In the genomic region with DNA sequence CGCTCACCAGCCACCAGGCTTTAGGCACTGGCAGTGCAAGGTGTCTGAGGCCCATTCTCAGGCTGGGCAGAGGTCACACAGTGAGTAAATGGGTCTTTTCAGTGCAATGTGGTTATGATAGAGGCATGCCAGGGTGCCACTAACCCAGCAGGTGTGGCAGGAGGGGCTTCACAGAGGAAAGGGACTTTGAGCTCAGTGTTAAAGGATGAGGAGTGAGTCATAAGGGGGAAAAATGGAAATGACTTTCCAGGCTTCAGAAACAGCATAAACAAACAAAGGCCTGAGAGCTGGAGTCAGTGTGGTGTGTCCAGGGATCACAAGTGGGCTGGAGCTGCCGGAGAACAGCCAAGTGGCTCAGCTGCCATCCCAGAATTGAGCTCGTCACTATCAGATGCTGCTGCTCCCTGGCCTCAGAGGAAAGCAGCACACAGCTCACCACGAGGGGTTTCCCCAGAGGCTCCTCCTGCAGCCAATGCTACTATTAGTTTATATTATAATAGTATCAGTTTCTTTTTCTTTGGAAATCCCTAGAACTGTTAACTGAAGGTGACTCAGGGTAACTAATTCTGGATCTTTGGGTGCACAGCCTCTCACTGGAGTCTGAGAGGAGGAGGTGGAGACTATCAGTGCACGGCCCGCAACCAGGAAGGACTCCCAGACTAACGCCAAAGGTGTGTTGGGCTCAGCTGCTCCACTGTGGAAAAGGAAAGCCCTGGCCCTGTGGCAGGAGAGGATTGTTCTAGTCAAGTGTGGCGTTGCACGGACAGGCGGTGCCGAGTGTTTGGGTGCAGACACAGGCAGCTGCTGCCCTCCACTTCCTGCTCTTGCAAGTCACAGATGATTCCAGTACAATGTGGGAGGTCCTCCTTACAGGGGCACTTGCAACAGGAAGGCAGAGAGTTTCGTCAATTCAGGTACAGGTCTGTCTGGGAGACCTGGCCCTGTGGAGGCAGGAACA, we compare ENCODE assay signal across 1 cellular context.
TF ChIP-seq lines count a peak whose summit lies in the region.

No MANE protein-coding gene starts in this region.

TF ChIP-seq in HepG2, 621 proteins besides CTCF, POLR2A, EP300 and RAD21 (continued from another document and continues in another):
- TF ChIP-seq, protein P1, sequence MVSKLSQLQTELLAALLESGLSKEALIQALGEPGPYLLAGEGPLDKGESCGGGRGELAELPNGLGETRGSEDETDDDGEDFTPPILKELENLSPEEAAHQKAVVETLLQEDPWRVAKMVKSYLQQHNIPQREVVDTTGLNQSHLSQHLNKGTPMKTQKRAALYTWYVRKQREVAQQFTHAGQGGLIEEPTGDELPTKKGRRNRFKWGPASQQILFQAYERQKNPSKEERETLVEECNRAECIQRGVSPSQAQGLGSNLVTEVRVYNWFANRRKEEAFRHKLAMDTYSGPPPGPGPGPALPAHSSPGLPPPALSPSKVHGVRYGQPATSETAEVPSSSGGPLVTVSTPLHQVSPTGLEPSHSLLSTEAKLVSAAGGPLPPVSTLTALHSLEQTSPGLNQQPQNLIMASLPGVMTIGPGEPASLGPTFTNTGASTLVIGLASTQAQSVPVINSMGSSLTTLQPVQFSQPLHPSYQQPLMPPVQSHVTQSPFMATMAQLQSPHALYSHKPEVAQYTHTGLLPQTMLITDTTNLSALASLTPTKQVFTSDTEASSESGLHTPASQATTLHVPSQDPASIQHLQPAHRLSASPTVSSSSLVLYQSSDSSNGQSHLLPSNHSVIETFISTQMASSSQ (IDR thresholded peaks at IDR 0.05; ENCODE audit: low read depth) = no peak
- TF ChIP-seq, protein P1 (CRISPR knock-in tag; IDR thresholded peaks at IDR 0.05; ENCODE audit: borderline replicate concordance) = 0 out of 2 replicates have a peak, but pooled peaks have one; percentile 29
- TF ChIP-seq, protein P2, sequence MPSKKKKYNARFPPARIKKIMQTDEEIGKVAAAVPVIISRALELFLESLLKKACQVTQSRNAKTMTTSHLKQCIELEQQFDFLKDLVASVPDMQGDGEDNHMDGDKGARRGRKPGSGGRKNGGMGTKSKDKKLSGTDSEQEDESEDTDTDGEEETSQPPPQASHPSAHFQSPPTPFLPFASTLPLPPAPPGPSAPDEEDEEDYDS (CRISPR knock-in tag; IDR thresholded peaks at IDR 0.05) = no peak
- TF ChIP-seq IKZF4 (CRISPR knock-in tag; IDR thresholded peaks at IDR 0.05; ENCODE audit: borderline replicate concordance, low read depth, not compliant biosample characterization) = no peak
- TF ChIP-seq ZNF468 (CRISPR knock-in tag; IDR thresholded peaks at IDR 0.05) = no peak
- peak; percentile 39; the same call in 1 of the 2 replicates for TF ChIP-seq ZMYM4 (CRISPR knock-in tag; IDR thresholded peaks at IDR 0.05)
- peak; percentile 35 for TF ChIP-seq ASH2L (IDR thresholded peaks at IDR 0.05; ENCODE audit: insufficient read length, low read depth, low read length)
- TF ChIP-seq ZNF230 (CRISPR knock-in tag; IDR thresholded peaks at IDR 0.05) = 0 out of 2 replicates have a peak, but pooled peaks have one; percentile 57
- TF ChIP-seq ZNF567 (CRISPR knock-in tag; IDR thresholded peaks at IDR 0.05; ENCODE audit: borderline replicate concordance) = no peak
- no peak for TF ChIP-seq CENPT (CRISPR knock-in tag; IDR thresholded peaks at IDR 0.05; ENCODE audit: low read depth)
- no peak for TF ChIP-seq ZNF138 (CRISPR knock-in tag; IDR thresholded peaks at IDR 0.05; ENCODE audit: low read depth)
- peak; percentile 91 for TF ChIP-seq FOSL1 (CRISPR knock-in tag; IDR thresholded peaks at IDR 0.05; ENCODE audit: borderline replicate concordance)
- TF ChIP-seq SOX6 (IDR thresholded peaks at IDR 0.05) = no peak
- peak; percentile 56 for TF ChIP-seq SOX6 (CRISPR knock-in tag; IDR thresholded peaks at IDR 0.05)
- no peak for TF ChIP-seq EHMT2 (IDR thresholded peaks at IDR 0.05; ENCODE audit: borderline replicate concordance, low read depth, low read length)
- TF ChIP-seq ZNF30 (CRISPR knock-in tag; IDR thresholded peaks at IDR 0.05) = no peak
- TF ChIP-seq YY1 (IDR thresholded peaks at IDR 0.05; ENCODE audit: insufficient read depth, insufficient replicate concordance, low read depth, low read length) = peak; percentile 22
- no peak for TF ChIP-seq ZNF790 (CRISPR knock-in tag; IDR thresholded peaks at IDR 0.05; ENCODE audit: borderline replicate concordance)
- peak; percentile 45; the same call in 1 of the 2 replicates for TF ChIP-seq ZMYM3 (CRISPR knock-in tag; IDR thresholded peaks at IDR 0.05)
- no peak for TF ChIP-seq SATB2 (CRISPR knock-in tag; IDR thresholded peaks at IDR 0.05)
- TF ChIP-seq ATM (IDR thresholded peaks at IDR 0.05; ENCODE audit: borderline replicate concordance) = no peak
- TF ChIP-seq NR3C1 (CRISPR knock-in tag; IDR thresholded peaks at IDR 0.05) = no peak
- TF ChIP-seq SOX5 (CRISPR knock-in tag; IDR thresholded peaks at IDR 0.05; ENCODE audit: borderline replicate concordance) = peak; percentile 69; the same call in 1 of the 2 replicates
- no peak for TF ChIP-seq KLF6 (CRISPR knock-in tag; IDR thresholded peaks at IDR 0.05)
- no peak for TF ChIP-seq ZNF441 (CRISPR knock-in tag; IDR thresholded peaks at IDR 0.05; ENCODE audit: borderline replicate concordance)
- no peak for TF ChIP-seq NFE2L2 (IDR thresholded peaks at IDR 0.05; ENCODE audit: low read length)
- TF ChIP-seq, protein P3, sequence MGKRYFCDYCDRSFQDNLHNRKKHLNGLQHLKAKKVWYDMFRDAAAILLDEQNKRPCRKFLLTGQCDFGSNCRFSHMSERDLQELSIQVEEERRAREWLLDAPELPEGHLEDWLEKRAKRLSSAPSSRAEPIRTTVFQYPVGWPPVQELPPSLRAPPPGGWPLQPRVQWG (CRISPR knock-in tag; IDR thresholded peaks at IDR 0.05; ENCODE audit: borderline replicate concordance, low read depth) = no peak
- no peak for TF ChIP-seq ZNF101 (CRISPR knock-in tag; IDR thresholded peaks at IDR 0.05; ENCODE audit: borderline replicate concordance, low read depth)
- no peak for TF ChIP-seq ZNF737 (CRISPR knock-in tag; IDR thresholded peaks at IDR 0.05; ENCODE audit: borderline replicate concordance)
- no peak for TF ChIP-seq MAFK (conservative IDR thresholded peaks at IDR 0.05 in 1 of 2, IDR thresholded peaks at IDR 0.05 in 1 of 2; ENCODE audit: low read length in 2 of 2)
- no peak for TF ChIP-seq WIZ (CRISPR knock-in tag; IDR thresholded peaks at IDR 0.05)
- TF ChIP-seq, protein P4, sequence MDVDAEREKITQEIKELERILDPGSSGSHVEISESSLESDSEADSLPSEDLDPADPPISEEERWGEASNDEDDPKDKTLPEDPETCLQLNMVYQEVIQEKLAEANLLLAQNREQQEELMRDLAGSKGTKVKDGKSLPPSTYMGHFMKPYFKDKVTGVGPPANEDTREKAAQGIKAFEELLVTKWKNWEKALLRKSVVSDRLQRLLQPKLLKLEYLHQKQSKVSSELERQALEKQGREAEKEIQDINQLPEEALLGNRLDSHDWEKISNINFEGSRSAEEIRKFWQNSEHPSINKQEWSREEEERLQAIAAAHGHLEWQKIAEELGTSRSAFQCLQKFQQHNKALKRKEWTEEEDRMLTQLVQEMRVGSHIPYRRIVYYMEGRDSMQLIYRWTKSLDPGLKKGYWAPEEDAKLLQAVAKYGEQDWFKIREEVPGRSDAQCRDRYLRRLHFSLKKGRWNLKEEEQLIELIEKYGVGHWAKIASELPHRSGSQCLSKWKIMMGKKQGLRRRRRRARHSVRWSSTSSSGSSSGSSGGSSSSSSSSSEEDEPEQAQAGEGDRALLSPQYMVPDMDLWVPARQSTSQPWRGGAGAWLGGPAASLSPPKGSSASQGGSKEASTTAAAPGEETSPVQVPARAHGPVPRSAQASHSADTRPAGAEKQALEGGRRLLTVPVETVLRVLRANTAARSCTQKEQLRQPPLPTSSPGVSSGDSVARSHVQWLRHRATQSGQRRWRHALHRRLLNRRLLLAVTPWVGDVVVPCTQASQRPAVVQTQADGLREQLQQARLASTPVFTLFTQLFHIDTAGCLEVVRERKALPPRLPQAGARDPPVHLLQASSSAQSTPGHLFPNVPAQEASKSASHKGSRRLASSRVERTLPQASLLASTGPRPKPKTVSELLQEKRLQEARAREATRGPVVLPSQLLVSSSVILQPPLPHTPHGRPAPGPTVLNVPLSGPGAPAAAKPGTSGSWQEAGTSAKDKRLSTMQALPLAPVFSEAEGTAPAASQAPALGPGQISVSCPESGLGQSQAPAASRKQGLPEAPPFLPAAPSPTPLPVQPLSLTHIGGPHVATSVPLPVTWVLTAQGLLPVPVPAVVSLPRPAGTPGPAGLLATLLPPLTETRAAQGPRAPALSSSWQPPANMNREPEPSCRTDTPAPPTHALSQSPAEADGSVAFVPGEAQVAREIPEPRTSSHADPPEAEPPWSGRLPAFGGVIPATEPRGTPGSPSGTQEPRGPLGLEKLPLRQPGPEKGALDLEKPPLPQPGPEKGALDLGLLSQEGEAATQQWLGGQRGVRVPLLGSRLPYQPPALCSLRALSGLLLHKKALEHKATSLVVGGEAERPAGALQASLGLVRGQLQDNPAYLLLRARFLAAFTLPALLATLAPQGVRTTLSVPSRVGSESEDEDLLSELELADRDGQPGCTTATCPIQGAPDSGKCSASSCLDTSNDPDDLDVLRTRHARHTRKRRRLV (CRISPR knock-in tag; IDR thresholded peaks at IDR 0.05) = no peak
- TF ChIP-seq, protein P5, sequence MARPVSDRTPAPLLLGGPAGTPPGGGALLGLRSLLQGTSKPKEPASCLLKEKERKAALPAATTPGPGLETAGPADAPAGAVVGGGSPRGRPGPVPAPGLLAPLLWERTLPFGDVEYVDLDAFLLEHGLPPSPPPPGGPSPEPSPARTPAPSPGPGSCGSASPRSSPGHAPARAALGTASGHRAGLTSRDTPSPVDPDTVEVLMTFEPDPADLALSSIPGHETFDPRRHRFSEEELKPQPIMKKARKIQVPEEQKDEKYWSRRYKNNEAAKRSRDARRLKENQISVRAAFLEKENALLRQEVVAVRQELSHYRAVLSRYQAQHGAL (CRISPR knock-in tag; IDR thresholded peaks at IDR 0.05; ENCODE audit: not compliant biosample characterization) = no peak
- no peak for TF ChIP-seq ZNF589 (CRISPR knock-in tag; conservative IDR thresholded peaks at IDR 0.05)
- TF ChIP-seq RFX3 (CRISPR knock-in tag; IDR thresholded peaks at IDR 0.05) = no peak
- no peak for TF ChIP-seq NAIF1 (CRISPR knock-in tag; IDR thresholded peaks at IDR 0.05; ENCODE audit: borderline replicate concordance)
- no peak for TF ChIP-seq ZNF883 (CRISPR knock-in tag; IDR thresholded peaks at IDR 0.05; ENCODE audit: not compliant biosample characterization)
- no peak for TF ChIP-seq ZMYM2 (CRISPR knock-in tag; IDR thresholded peaks at IDR 0.05)
- TF ChIP-seq, protein P6, sequence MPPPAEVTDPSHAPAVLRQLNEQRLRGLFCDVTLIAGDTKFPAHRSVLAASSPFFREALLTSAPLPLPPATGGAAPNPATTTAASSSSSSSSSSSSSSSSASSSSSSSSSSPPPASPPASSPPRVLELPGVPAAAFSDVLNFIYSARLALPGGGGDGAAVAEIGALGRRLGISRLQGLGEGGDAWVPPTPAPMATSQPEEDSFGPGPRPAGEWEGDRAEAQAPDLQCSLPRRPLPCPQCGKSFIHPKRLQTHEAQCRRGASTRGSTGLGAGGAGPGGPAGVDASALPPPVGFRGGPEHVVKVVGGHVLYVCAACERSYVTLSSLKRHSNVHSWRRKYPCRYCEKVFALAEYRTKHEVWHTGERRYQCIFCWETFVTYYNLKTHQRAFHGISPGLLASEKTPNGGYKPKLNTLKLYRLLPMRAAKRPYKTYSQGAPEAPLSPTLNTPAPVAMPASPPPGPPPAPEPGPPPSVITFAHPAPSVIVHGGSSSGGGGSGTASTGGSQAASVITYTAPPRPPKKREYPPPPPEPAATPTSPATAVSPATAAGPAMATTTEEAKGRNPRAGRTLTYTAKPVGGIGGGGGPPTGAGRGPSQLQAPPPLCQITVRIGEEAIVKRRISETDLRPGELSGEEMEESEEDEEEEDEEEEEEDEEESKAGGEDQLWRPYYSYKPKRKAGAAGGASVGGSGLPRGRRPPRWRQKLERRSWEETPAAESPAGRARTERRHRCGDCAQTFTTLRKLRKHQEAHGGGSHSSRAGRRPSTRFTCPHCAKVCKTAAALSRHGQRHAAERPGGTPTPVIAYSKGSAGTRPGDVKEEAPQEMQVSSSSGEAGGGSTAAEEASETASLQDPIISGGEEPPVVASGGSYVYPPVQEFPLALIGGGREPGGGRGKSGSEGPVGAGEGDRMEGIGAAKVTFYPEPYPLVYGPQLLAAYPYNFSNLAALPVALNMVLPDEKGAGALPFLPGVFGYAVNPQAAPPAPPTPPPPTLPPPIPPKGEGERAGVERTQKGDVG (CRISPR knock-in tag; IDR thresholded peaks at IDR 0.05; ENCODE audit: borderline replicate concordance) = no peak
- no peak for TF ChIP-seq ZNF263 (CRISPR knock-in tag; IDR thresholded peaks at IDR 0.05)
- no peak for TF ChIP-seq ZNF569 (CRISPR knock-in tag; IDR thresholded peaks at IDR 0.05; ENCODE audit: borderline replicate concordance)
- TF ChIP-seq GATA4 (IDR thresholded peaks at IDR 0.05; ENCODE audit: borderline replicate concordance, low read depth) = no peak
- TF ChIP-seq CEBPB (IDR thresholded peaks at IDR 0.05; ENCODE audit: borderline replicate concordance, low read depth, low read length) = no peak
- no peak for TF ChIP-seq NCOA5 (CRISPR knock-in tag; IDR thresholded peaks at IDR 0.05)
- TF ChIP-seq RBFOX2 (IDR thresholded peaks at IDR 0.05; ENCODE audit: low read depth, low read length) = no peak
- no peak for TF ChIP-seq CHCHD3 (CRISPR knock-in tag; IDR thresholded peaks at IDR 0.05)
- TF ChIP-seq ZBTB7B (CRISPR knock-in tag; IDR thresholded peaks at IDR 0.05) = peak; percentile 88
- TF ChIP-seq, protein P7, sequence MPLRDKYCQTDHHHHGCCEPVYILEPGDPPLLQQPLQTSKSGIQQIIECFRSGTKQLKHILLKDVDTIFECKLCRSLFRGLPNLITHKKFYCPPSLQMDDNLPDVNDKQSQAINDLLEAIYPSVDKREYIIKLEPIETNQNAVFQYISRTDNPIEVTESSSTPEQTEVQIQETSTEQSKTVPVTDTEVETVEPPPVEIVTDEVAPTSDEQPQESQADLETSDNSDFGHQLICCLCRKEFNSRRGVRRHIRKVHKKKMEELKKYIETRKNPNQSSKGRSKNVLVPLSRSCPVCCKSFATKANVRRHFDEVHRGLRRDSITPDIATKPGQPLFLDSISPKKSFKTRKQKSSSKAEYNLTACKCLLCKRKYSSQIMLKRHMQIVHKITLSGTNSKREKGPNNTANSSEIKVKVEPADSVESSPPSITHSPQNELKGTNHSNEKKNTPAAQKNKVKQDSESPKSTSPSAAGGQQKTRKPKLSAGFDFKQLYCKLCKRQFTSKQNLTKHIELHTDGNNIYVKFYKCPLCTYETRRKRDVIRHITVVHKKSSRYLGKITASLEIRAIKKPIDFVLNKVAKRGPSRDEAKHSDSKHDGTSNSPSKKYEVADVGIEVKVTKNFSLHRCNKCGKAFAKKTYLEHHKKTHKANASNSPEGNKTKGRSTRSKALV (CRISPR knock-in tag; IDR thresholded peaks at IDR 0.05) = no peak
- TF ChIP-seq ONECUT2 (CRISPR knock-in tag; IDR thresholded peaks at IDR 0.05) = no peak
- no peak for TF ChIP-seq MZF1 (CRISPR knock-in tag; IDR thresholded peaks at IDR 0.05; ENCODE audit: borderline replicate concordance)
